Comparison of ENCODE assay signal across 21 cellular contexts in genomic region chr3:194073926-194074325, GRCh38.
"Had no signal": no experiment of that assay in that cellular context is flagged by ENCODE, and none has a peak within 500 bp of the region (broad histone marks: within the 10 kb centered on the region; RNA-seq: fewer than 3 reads in every experiment).

No MANE protein-coding gene starts in this region.

- DNase-seq: Kasumi-1, MM.1S, NCI-H1092 treated with DMSO at 0.1 percent for 48 hours, NCI-H1417, NCI-H1436 treated with DMSO at 0.1 percent for 48 hours, NCI-H1694, NCI-H187 treated with DMSO at 0.1 percent for 48 hours, NCI-H2029 treated with DMSO at 0.1 percent for 48 hours, NCI-H2171 treated with DMSO at 0.1 percent for 48 hours, NCI-H345, NCI-H446 treated with DMSO at 0.1 percent for 48 hours, NCI-H510A treated with DMSO at 0.1 percent for 48 hours, NCI-H526, PC-3, SHP77 treated with DMSO at 0.1 percent for 48 hours, SJCRH30 had no signal

- ATAC-seq: K562, PC-3, Right ventricle myocardium inferior, SK-N-SH treated with all-trans-retinoic acid at 6 μM for 48 hours had no signal

- H3K36me3 ChIP-seq: Peyer's patch, SJCRH30 had no signal

- H3K27ac ChIP-seq: KMS-11, Peyer's patch, SJCRH30 had no signal

- H3K9me3 ChIP-seq: Peyer's patch, SJCRH30 had no signal

- H3K4me2 ChIP-seq: KMS-11 had no signal

- H3K27me3 ChIP-seq: Peyer's patch, SJCRH30 had no signal

- H3K4me3 ChIP-seq: K562, Peyer's patch, SJCRH30 had no signal
